In genomic region chr5:150153957-150154617, GRCh38 we compare ENCODE assay signal across 8 cellular contexts. TPM values are rescaled to one million over a fixed set of nuclear protein-coding genes. Genes with fewer than 3 reads are reported as not detected.
DNase-seq lines count a peak whose midpoint lies in the region; ATAC-seq, FAIRE-seq and TF ChIP-seq lines count a peak whose summit lies in the region.

No MANE protein-coding gene starts in this region.

- ATAC-seq in HG03571 (IDR thresholded peaks at IDR 0.05; ENCODE audit: unreplicated experiment), result no peak
- no peak for ATAC-seq in GM21529 (IDR thresholded peaks at IDR 0.05; ENCODE audit: unreplicated experiment)
- no peak for ATAC-seq in GM21786 (IDR thresholded peaks at IDR 0.05; ENCODE audit: unreplicated experiment)

- H3K4me1 ChIP-seq in muscle layer of duodenum (ENCODE audit: control insufficient read depth in 1 of 2, insufficient read depth in 2 of 2, low read length in 2 of 2), result peaks cover 0 to 29% of the 10 kb centered on the region in 2 donors

- H3K27ac ChIP-seq in muscle layer of duodenum (ENCODE audit: low read length), result peak overlapping the region; percentile 78

- peak; percentile 43 for FAIRE-seq in bronchial epithelial cell (lab: Jason Lieb, UNC)

- H3K36me3 ChIP-seq in bronchial epithelial cell (ENCODE audit: control insufficient read depth, insufficient read depth, low read length), result no peaks in the 10 kb centered on the region
- H3K36me3 ChIP-seq in muscle layer of duodenum (ENCODE audit: control insufficient read depth in 1 of 2, insufficient read depth in 2 of 2, low read length in 2 of 2), result no peaks in the 10 kb centered on the region

- peak; percentile 47 for DNase-seq in Ammon's horn (ENCODE audit: low spot score)
- DNase-seq in Kasumi-1 (lab: John Stamatoyannopoulos, UW), result peak; percentile 57 to 61
- DNase-seq in bronchial epithelial cell (ENCODE audit: low read depth), result no peak
- DNase-seq in stimulated activated naive CD4-positive, alpha-beta T cell treated with Interleukin-2 at 50 U/mL for 16 hours (lab: John Stamatoyannopoulos, UW), result no peak

- H3K9me3 ChIP-seq in muscle layer of duodenum (ENCODE audit: control insufficient read depth in 1 of 2, low read length in 2 of 2), result no peaks in the 10 kb centered on the region

- H3K27me3 ChIP-seq in bronchial epithelial cell (ENCODE audit: control insufficient read depth, insufficient read depth, low read length) (peaks cover 12% of the 10 kb centered on the region), muscle layer of duodenum (ENCODE audit: low read depth, low read length) (no peaks in the 10 kb centered on the region)

- TF ChIP-seq CTCF in bronchial epithelial cell (IDR thresholded peaks at IDR 0.05; ENCODE audit: insufficient read depth, low read length, severe bottlenecking), result no peak

- no peak overlapping the region for H3K4me3 ChIP-seq in bronchial epithelial cell (ENCODE audit: low read depth, low read length)
- peak overlapping the region; percentile 60 to 66 for H3K4me3 ChIP-seq in muscle layer of duodenum (ENCODE audit: low read depth in 1 of 2, low read length in 2 of 2)

RNA-seq across cellular contexts. Expression of gene PDGFRB, which starts 1.6 kb away (rescaled TPM):
- 0.26 and 1.6 TPM in 2 replicates for total RNA-seq in bronchial epithelial cell

RNA-seq across cellular contexts. Expression of gene CDX1, which starts 12.5 kb away (rescaled TPM):
- not detected in 2 replicates for total RNA-seq in bronchial epithelial cell

RNA-seq across cellular contexts. Expression of gene SLC6A7, which starts 35.8 kb away (rescaled TPM):
- total RNA-seq in bronchial epithelial cell, result not detected in 2 replicates

Comparison
In these comparisons a context has a peak if more than half of its experiments do, and no peak if none do; other contexts are left out.
1. DNase-seq: peak in Ammon's horn (single experiment) and Kasumi-1 (2 of 2); none in bronchial epithelial cell (single experiment) and stimulated activated naive CD4-positive, alpha-beta T cell treated with Interleukin-2 at 50 U/mL for 16 hours (single experiment).